Comparison of ENCODE assay signal across 12 cellular contexts in the genomic region with DNA sequence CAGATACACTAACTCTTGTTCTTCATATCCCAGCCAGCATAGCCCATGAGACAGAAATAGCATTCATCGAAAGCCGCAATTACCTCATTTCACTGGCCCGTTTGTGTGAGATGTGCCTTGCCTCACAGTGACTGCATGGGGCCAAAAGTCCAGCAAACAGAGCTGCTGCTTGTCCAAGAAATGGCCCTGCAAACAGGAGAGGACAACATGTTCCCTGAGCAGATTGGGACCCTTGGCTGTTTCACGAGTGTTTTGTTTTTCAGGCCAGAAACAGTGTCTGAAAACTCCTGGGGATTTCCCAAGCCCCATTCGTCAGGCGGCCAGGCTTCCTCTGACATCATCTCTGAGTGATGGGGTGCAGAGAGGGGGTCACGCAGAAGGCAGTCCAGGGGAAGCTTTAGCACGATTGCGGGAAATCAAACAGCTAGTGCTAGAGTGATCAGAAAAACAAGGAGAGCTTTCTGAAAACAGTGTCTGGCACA.
DNase-seq lines count a peak whose midpoint lies in the region; ATAC-seq and TF ChIP-seq lines count a peak whose summit lies in the region.
"Had no signal": no experiment of that assay in that cellular context is flagged by ENCODE, and none has a peak within 500 bp of the region (broad histone marks: within the 10 kb centered on the region; RNA-seq: fewer than 3 reads in every experiment).

No MANE protein-coding gene starts in this region.

- no peak for TF ChIP-seq POLR2A in stomach (IDR thresholded peaks at IDR 0.05)

- intact Hi-C loops in left lung (cut with DNase I): no loop called here
- intact Hi-C loops in stomach (cut with DNase I; ENCODE audit: low total_unique reads): no loop called here

- no peak overlapping the region for H3K9ac ChIP-seq in duodenal mucosa (ENCODE audit: low read depth in 1 of 2, low read length in 2 of 2)

- H3K4me1 ChIP-seq in duodenal mucosa (ENCODE audit: control insufficient read depth in 1 of 2, insufficient read depth in 2 of 2, low read length in 2 of 2): peaks cover 0 to 3% of the 10 kb centered on the region in 2 donors
- no peaks in the 10 kb centered on the region for H3K4me1 ChIP-seq in left lung
- H3K4me1 ChIP-seq in stomach: peaks cover 0 to 5% (median 0%) of the 10 kb centered on the region in 4 donors

- H3K4me3 ChIP-seq in HFF-Myc (replicated peaks; ENCODE audit: low read depth, low read length) (no peak overlapping the region), duodenal mucosa (ENCODE audit: low read depth in 1 of 2, low read length in 2 of 2) (no peak overlapping the region), left lung (no peak overlapping the region), stomach (no peak overlapping the region)
- H3K4me3 ChIP-seq: skin epidermis had no signal

- H3K27me3 ChIP-seq in duodenal mucosa (ENCODE audit: control insufficient read depth in 1 of 2, insufficient read depth in 2 of 2, low read length in 2 of 2): no peaks in the 10 kb centered on the region
- H3K27me3 ChIP-seq in left lung: no peaks in the 10 kb centered on the region
- H3K27me3 ChIP-seq in stomach: no peaks in the 10 kb centered on the region

- peak; percentile 94 for TF ChIP-seq EP300 in stomach (IDR thresholded peaks at IDR 0.05)

- TF ChIP-seq CTCF in HFF-Myc (IDR thresholded peaks at IDR 0.05; ENCODE audit: low read depth, low read length, missing control alignments): no peak
- TF ChIP-seq CTCF in left lung (IDR thresholded peaks at IDR 0.05): no peak
- TF ChIP-seq CTCF in stomach (IDR thresholded peaks at IDR 0.05): no peak

- 46 to 63% (median 55%) methylated on average over 9 of the region's 9 CpGs for WGBS in stomach, 5 donors

- DNase-seq in HFF-Myc (ENCODE audit: extremely low read depth, low read depth) (peak; percentile 22), left lung (peak in 1 of 2 donors; percentile 36), stomach (peak; percentile 28), islet precursor cell (no peak), HuH-7.5 (ENCODE audit: low spot score) (no peak)
- no peak for DNase-seq in stimulated activated naive CD4-positive, alpha-beta T cell (lab: John Stamatoyannopoulos, UW)
- DNase-seq in stimulated activated CD4-positive, alpha-beta T cell treated with anti-CD3 and anti-CD28 coated beads, Interleukin-4, amount 100 ng/mL, for 1 hour: no peak
- DNase-seq: activated CD4-positive, alpha-beta T cell treated with anti-CD3 and anti-CD28 coated beads, Interleukin-2, amount 50 U/mL, for 48 hours; DND-41; NCI-H82 had no signal

- H3K36me3 ChIP-seq in duodenal mucosa (ENCODE audit: control insufficient read depth in 1 of 2, insufficient read depth in 2 of 2, low read length in 2 of 2): no peaks in the 10 kb centered on the region
- H3K36me3 ChIP-seq in left lung: no peaks in the 10 kb centered on the region
- H3K36me3 ChIP-seq in stomach: no peaks in the 10 kb centered on the region

- H3K9me3 ChIP-seq in duodenal mucosa (ENCODE audit: control insufficient read depth in 1 of 2, low read length in 2 of 2) (no peaks in the 10 kb centered on the region), left lung (no peaks in the 10 kb centered on the region), stomach (no peaks in the 10 kb centered on the region)

- H3K27ac ChIP-seq in duodenal mucosa (ENCODE audit: low read depth, low read length) (peak overlapping the region; percentile 17), left lung (no peak overlapping the region), stomach (peak overlapping the region in 4 of 5 donors; percentile 64 to 72 (median 69))

- peak; percentile 80 for ATAC-seq in left lung

Comparison
In these comparisons a context has a peak if more than half of its experiments do, and no peak if none do; other contexts are left out.
1. DNase-seq: peak in HFF-Myc (single experiment) and stomach (single experiment); none in stimulated activated naive CD4-positive, alpha-beta T cell (0 of 6), stimulated activated CD4-positive, alpha-beta T cell treated with anti-CD3 and anti-CD28 coated beads, Interleukin-4, amount 100 ng/mL, for 1 hour (single experiment), islet precursor cell (single experiment) and HuH-7.5 (single experiment).
2. H3K27ac ChIP-seq: peak in duodenal mucosa (single experiment) and stomach (4 of 5); none in left lung (0 of 2).